In the genomic region with DNA sequence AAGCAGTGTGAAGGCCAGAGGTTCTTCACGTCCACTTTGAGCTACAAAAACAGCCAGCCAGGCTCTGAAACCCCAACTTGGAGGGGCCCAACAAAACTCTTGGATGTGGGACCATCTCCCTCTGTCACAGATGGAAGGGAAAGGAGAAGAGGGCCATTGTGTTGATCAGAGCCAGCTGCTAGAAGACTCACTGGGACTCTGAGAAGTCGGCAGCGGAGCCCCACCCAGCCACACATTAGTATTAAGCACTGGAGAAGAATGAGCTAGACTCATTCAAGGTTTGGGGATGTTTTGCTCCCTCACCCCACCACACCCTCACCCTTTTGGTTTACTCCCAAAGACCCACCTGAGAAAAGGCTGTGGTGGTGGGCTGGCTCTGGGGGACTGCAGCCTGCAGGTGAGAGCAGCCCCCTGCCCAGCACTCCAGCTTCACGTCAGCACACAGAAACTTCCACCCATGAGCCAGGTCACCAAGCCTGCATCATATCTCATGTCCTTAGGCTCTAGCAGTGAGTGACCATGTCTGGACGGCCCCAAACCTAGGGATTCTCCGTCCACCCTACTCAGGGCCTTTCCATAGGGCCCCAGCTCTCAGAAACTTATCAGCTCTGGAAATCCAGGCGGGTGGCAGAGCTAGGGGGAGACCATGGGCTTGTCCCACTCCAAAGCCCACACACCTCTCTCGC, we compare ENCODE assay signal across 24 cellular contexts. TPM values are rescaled to one million over a fixed set of nuclear protein-coding genes. Genes with fewer than 3 reads are reported as not detected.
"Had no signal": no experiment of that assay in that cellular context is flagged by ENCODE, and none has a peak within 500 bp of the region (broad histone marks: within the 10 kb centered on the region; RNA-seq: fewer than 3 reads in every experiment).

No MANE protein-coding gene starts in this region.

- H3K36me3 ChIP-seq: heart left ventricle, left lung, neutrophil, pancreas, sigmoid colon, thyroid gland had no signal

- H3K27me3 ChIP-seq: neutrophil, pancreas, sigmoid colon, thyroid gland had no signal

- H3K27ac ChIP-seq: coronary artery, epithelial cell of prostate, heart left ventricle, left lung, neutrophil, pancreas, sigmoid colon, thyroid gland had no signal

- H3K9me3 ChIP-seq: heart left ventricle, left lung, neutrophil, pancreas, sigmoid colon, thyroid gland had no signal

- H3K4me3 ChIP-seq: coronary artery, heart left ventricle, left lung, lung, pancreas, sigmoid colon, smooth muscle cell, thyroid gland had no signal

- H3K4me1 ChIP-seq: heart left ventricle, left lung, pancreas, thyroid gland had no signal

- DNase-seq: activated B cell treated with CpG ODN at 0.5 μM for 24 hours; activated CD4-positive, alpha-beta T cell treated with anti-CD3 and anti-CD28 coated beads for 36 hours; activated CD4-positive, alpha-beta T cell treated with anti-CD3 and anti-CD28 coated beads, Interleukin-2, amount 50 U/mL, for 4 hours; activated naive CD4-positive, alpha-beta T cell treated with Interleukin-2 at 50 U/mL for 16 hours; activated naive CD8-positive, alpha-beta T cell treated with anti-CD3 and anti-CD28 coated beads for 36 hours; activated T-cell treated with anti-CD3 and anti-CD28 coated beads, Interleukin-2, amount 50 U/mL, for 48 hours; heart left ventricle; kidney glomerular epithelial cell; midbrain; sigmoid colon; stimulated activated CD4-positive, alpha-beta T cell treated with anti-CD3 and anti-CD28 coated beads, Interleukin-4, amount 100 ng/mL, for 1 hour; stimulated activated naive CD8-positive, alpha-beta T cell treated with anti-CD3 and anti-CD28 coated beads, Interleukin-15, Interleukin-2, amounts not matched to agents 100 U/mL and 50 U/mL, for 24 hours; thyroid gland had no signal

RNA-seq across cellular contexts. Expression of a gene that starts 12.6 kb away (rescaled TPM):
- total RNA-seq: activated B cell treated with CpG ODN at 0.5 μM for 24 hours; activated CD4-positive, alpha-beta T cell treated with anti-CD3 and anti-CD28 coated beads for 36 hours; activated naive CD8-positive, alpha-beta T cell treated with anti-CD3 and anti-CD28 coated beads for 36 hours; astrocyte; fibroblast of villous mesenchyme; heart left ventricle; left lung; lung; natural killer cell treated with Interleukin-12 subunit alpha and Interleukin-12 subunit beta and Interleukin-15 and Interleukin-18, amount 100 ng/mL, for 72 hours; pancreas; sigmoid colon; smooth muscle cell; subcutaneous adipose tissue; thyroid gland had no signal
